In genomic region chr22:21599053-21599893, GRCh38 we compare ENCODE assay signal across 19 cellular contexts. TPM values are rescaled to one million over a fixed set of nuclear protein-coding genes. Genes with fewer than 3 reads are reported as not detected.
DNase-seq lines count a peak whose midpoint lies in the region; ATAC-seq, FAIRE-seq and TF ChIP-seq lines count a peak whose summit lies in the region.
"Had no signal": no experiment of that assay in that cellular context is flagged by ENCODE, and none has a peak within 500 bp of the region (broad histone marks: within the 10 kb centered on the region; RNA-seq: fewer than 3 reads in every experiment).

No MANE protein-coding gene starts in this region.

- H3K4me1 Mint-ChIP-seq in CD4-positive, alpha-beta T cell (ENCODE audit: low read depth): peaks cover 43% of the 10 kb centered on the region
- peaks cover 11% of the 10 kb centered on the region for H3K4me1 Mint-ChIP-seq in Calu3 (ENCODE audit: low read depth, unreplicated experiment)
- H3K4me1 Mint-ChIP-seq in astrocyte (ENCODE audit: low read depth, unreplicated experiment): peaks cover 10% of the 10 kb centered on the region
- H3K4me1 Mint-ChIP-seq in naive thymus-derived CD4-positive, alpha-beta T cell: peaks cover 17 to 54% (median 50%) of the 10 kb centered on the region in 7 donors

- POLR2A ChIA-PET in CD4-positive, alpha-beta T cell (lab: Charles Lee): no interaction called here
- POLR2A ChIA-PET in naive thymus-derived CD4-positive, alpha-beta T cell (lab: Charles Lee): no interaction called here

- no peak overlapping the region for H4K91ac ChIP-seq in mesenchymal stem cell (ENCODE audit: low read length)

- no peaks in the 10 kb centered on the region for H3K79me1 ChIP-seq in mesenchymal stem cell (replicated peaks; ENCODE audit: low read length, poor library complexity, severe bottlenecking)

- H3K4me3 ChIP-seq in astrocyte (ENCODE audit: insufficient read depth, low read depth, low read length) (no peak overlapping the region), mesenchymal stem cell (ENCODE audit: insufficient read depth in 1 of 2, low read depth in 1 of 2, low read length in 2 of 2) (no peak overlapping the region), sigmoid colon (no peak overlapping the region)
- H3K4me3 ChIP-seq in naive thymus-derived CD4-positive, alpha-beta T cell (ENCODE audit: low read length): no peak overlapping the region
- H3K4me3 ChIP-seq: gastrocnemius medialis, SJSA1, skin epidermis, tibial artery had no signal

- ATAC-seq in CD4-positive, alpha-beta T cell (ENCODE audit: poor library complexity): no peak
- ATAC-seq in naive thymus-derived CD4-positive, alpha-beta T cell: no peak
- no peak for ATAC-seq in GM19035 (IDR thresholded peaks at IDR 0.05; ENCODE audit: unreplicated experiment)
- ATAC-seq: gastrocnemius medialis had no signal

- H3K79me2 ChIP-seq in astrocyte (ENCODE audit: insufficient read depth, low read length): peaks cover 99% of the 10 kb centered on the region

- peak overlapping the region; percentile 34 for H3K27ac Mint-ChIP-seq in CD4-positive, alpha-beta T cell
- H3K27ac Mint-ChIP-seq in Calu3 (ENCODE audit: unreplicated experiment) (peak overlapping the region; percentile 3), astrocyte (ENCODE audit: unreplicated experiment) (peak overlapping the region; percentile 28)
- H3K27ac Mint-ChIP-seq in naive thymus-derived CD4-positive, alpha-beta T cell: peak overlapping the region in 6 of 9 donors; percentile 35 to 87 (median 64)

- FAIRE-seq in astrocyte (lab: Jason Lieb, UNC): no peak

- H3K27me3 ChIP-seq in CD4-positive, alpha-beta T cell (ENCODE audit: control insufficient read depth, insufficient read depth, low read length): no peaks in the 10 kb centered on the region
- H3K27me3 ChIP-seq in astrocyte (ENCODE audit: insufficient read depth, low read length) (no peaks in the 10 kb centered on the region), mesenchymal stem cell (ENCODE audit: control insufficient read depth in 1 of 2, insufficient read depth in 1 of 2, low read length in 2 of 2) (no peaks in the 10 kb centered on the region), sigmoid colon (no peaks in the 10 kb centered on the region)
- H3K27me3 ChIP-seq in naive thymus-derived CD4-positive, alpha-beta T cell (ENCODE audit: control insufficient read depth in 2 of 2, insufficient read depth in 2 of 2, low read length in 2 of 2): no peaks in the 10 kb centered on the region
- H3K27me3 ChIP-seq: gastrocnemius medialis, SJSA1, tibial artery had no signal

- no peak overlapping the region for H2AFZ ChIP-seq in astrocyte (ENCODE audit: low read depth, low read length)
- H2AFZ ChIP-seq in mesenchymal stem cell (ENCODE audit: low read depth, low read length): no peak overlapping the region

- H3K4me1 ChIP-seq in astrocyte (ENCODE audit: insufficient read depth, low read length): no peaks in the 10 kb centered on the region
- no peaks in the 10 kb centered on the region for H3K4me1 ChIP-seq in naive thymus-derived CD4-positive, alpha-beta T cell (ENCODE audit: control insufficient read depth in 2 of 2, insufficient read depth in 2 of 2, low read length in 2 of 2)
- peaks cover 2% of the 10 kb centered on the region for H3K4me1 ChIP-seq in mesenchymal stem cell (ENCODE audit: control insufficient read depth, insufficient read depth, low read depth, low read length)
- H3K4me1 ChIP-seq in sigmoid colon: peaks cover 0 to 7% (median 3%) of the 10 kb centered on the region in 4 donors
- H3K4me1 ChIP-seq: SJSA1 had no signal

- TF ChIP-seq POLR2A in sigmoid colon (IDR thresholded peaks at IDR 0.05): no peak

- H2BK120ac ChIP-seq in mesenchymal stem cell (ENCODE audit: low read depth, low read length): no peak overlapping the region

- H3K4me3 Mint-ChIP-seq in CD4-positive, alpha-beta T cell: no peak overlapping the region
- no peak overlapping the region for H3K4me3 Mint-ChIP-seq in Calu3 (ENCODE audit: low read depth, unreplicated experiment)
- no peak overlapping the region for H3K4me3 Mint-ChIP-seq in astrocyte (ENCODE audit: unreplicated experiment)
- peak overlapping the region in 4 of 10 donors; percentile 1 to 49 (median 40) for H3K4me3 Mint-ChIP-seq in naive thymus-derived CD4-positive, alpha-beta T cell

- CTCF ChIA-PET in CD4-positive, alpha-beta T cell (lab: Charles Lee): no interaction called here
- CTCF ChIA-PET in Calu3 (lab: Charles Lee): interaction anchor here (0.7 kb wide), 1 partner anchor 563 kb away, joined by 3 read pairs; no protein-coding TSS in a partner anchor
- CTCF ChIA-PET in naive thymus-derived CD4-positive, alpha-beta T cell (lab: Charles Lee): no interaction called here

- no peaks in the 10 kb centered on the region for H3K9me3 ChIP-seq in CD4-positive, alpha-beta T cell (ENCODE audit: control insufficient read depth, low read length)
- no peaks in the 10 kb centered on the region for H3K9me3 ChIP-seq in astrocyte (ENCODE audit: insufficient read depth, low read depth, low read length)
- H3K9me3 ChIP-seq in naive thymus-derived CD4-positive, alpha-beta T cell (ENCODE audit: control insufficient read depth in 2 of 3, low read length in 3 of 3): no peaks in the 10 kb centered on the region
- no peaks in the 10 kb centered on the region for H3K9me3 ChIP-seq in mesenchymal stem cell (ENCODE audit: control insufficient read depth, low read length)
- no peaks in the 10 kb centered on the region for H3K9me3 ChIP-seq in sigmoid colon
- H3K9me3 ChIP-seq: gastrocnemius medialis, SJSA1, tibial artery had no signal

- no peak overlapping the region for H3K23ac ChIP-seq in mesenchymal stem cell (ENCODE audit: low read length in 2 of 2)

- intact Hi-C loops in CD4-positive, alpha-beta T cell (cut with DNase I, micrococcal nuclease): no loop called here
- intact Hi-C loops in Calu3 (cut with micrococcal nuclease; ENCODE audit: unreplicated experiment): no loop called here
- intact Hi-C loops in naive thymus-derived CD4-positive, alpha-beta T cell (cut with micrococcal nuclease): no loop called here
- intact Hi-C loops in sigmoid colon (cut with DNase I): no loop called here

- H2BK5ac ChIP-seq in mesenchymal stem cell (ENCODE audit: low read depth, low read length, poor library complexity, severe bottlenecking): no peak overlapping the region

- DNase-seq in CD4-positive, alpha-beta T cell: no peak
- DNase-seq in Calu3: no peak
- no peak for DNase-seq in astrocyte (ENCODE audit: low read depth)
- no peak for DNase-seq in naive thymus-derived CD4-positive, alpha-beta T cell
- no peak for DNase-seq in mesenchymal stem cell
- no peak for DNase-seq in stimulated activated naive CD4-positive, alpha-beta T cell treated with Interleukin-2 at 50 U/mL for 16 hours (lab: John Stamatoyannopoulos, UW)
- DNase-seq in sigmoid colon: no peak
- DNase-seq: activated CD4-positive, alpha-beta T cell treated with anti-CD3 and anti-CD28 coated beads, Interleukin-2, amount 50 U/mL, for 48 hours; DMS153; gastrocnemius medialis; NCI-H187 treated with DMSO at 0.1 percent for 48 hours; NCI-H510A treated with DMSO at 0.1 percent for 48 hours; OCI-M1; stimulated activated CD4-positive, alpha-beta T cell treated with anti-CD3 and anti-CD28 coated beads, Interleukin-4, amount 100 ng/mL, for 1 hour; tibial artery had no signal

- H3K14ac ChIP-seq in mesenchymal stem cell (ENCODE audit: low read length in 2 of 2): no peak overlapping the region

- H3K18ac ChIP-seq in mesenchymal stem cell (ENCODE audit: low read depth in 1 of 2, low read length in 2 of 2): no peak overlapping the region

- no peak overlapping the region for H4K8ac ChIP-seq in mesenchymal stem cell (ENCODE audit: low read length)

- H3K27me3 Mint-ChIP-seq in CD4-positive, alpha-beta T cell: no peaks in the 10 kb centered on the region
- H3K27me3 Mint-ChIP-seq in Calu3 (ENCODE audit: unreplicated experiment): no peaks in the 10 kb centered on the region
- no peaks in the 10 kb centered on the region for H3K27me3 Mint-ChIP-seq in astrocyte (ENCODE audit: low read depth, unreplicated experiment)
- H3K27me3 Mint-ChIP-seq in naive thymus-derived CD4-positive, alpha-beta T cell: no peaks in the 10 kb centered on the region

- no peak for TF ChIP-seq CTCF in CD4-positive, alpha-beta T cell (IDR thresholded peaks at IDR 0.05)
- TF ChIP-seq CTCF in Calu3 (IDR thresholded peaks at IDR 0.05; ENCODE audit: unreplicated experiment) (no peak), astrocyte (IDR thresholded peaks at IDR 0.05; ENCODE audit: insufficient read depth, low read depth, low read length) (no peak), sigmoid colon (IDR thresholded peaks at IDR 0.05) (no peak)

- no TSS peak for BruUV-seq in Calu3 (replicated peaks; lab: Mats Ljungman, UMichigan)

- WGBS in mesenchymal stem cell: 94% methylated on average over 5 of the region's 6 CpGs
- 86 to 87% methylated on average over 6 of the region's 6 CpGs for WGBS in sigmoid colon, 2 donors

- peaks cover 10% of the 10 kb centered on the region for H3K36me3 ChIP-seq in astrocyte (ENCODE audit: insufficient read depth, low read length)
- peaks cover 0 to 31% (median 0%) of the 10 kb centered on the region in 3 experiments for H3K36me3 ChIP-seq in naive thymus-derived CD4-positive, alpha-beta T cell (ENCODE audit: control insufficient read depth in 2 of 3, insufficient read depth in 3 of 3, low read length in 3 of 3)
- peaks cover 31 to 33% of the 10 kb centered on the region in 2 experiments for H3K36me3 ChIP-seq in mesenchymal stem cell (ENCODE audit: control insufficient read depth in 1 of 2, insufficient read depth in 2 of 2, low read depth in 1 of 2, low read length in 2 of 2)
- peaks cover 0 to 32% (median 3%) of the 10 kb centered on the region in 4 donors for H3K36me3 ChIP-seq in sigmoid colon

- H3K9me3 Mint-ChIP-seq in CD4-positive, alpha-beta T cell: no peaks in the 10 kb centered on the region
- H3K9me3 Mint-ChIP-seq in Calu3 (ENCODE audit: low read depth, unreplicated experiment): no peaks in the 10 kb centered on the region
- H3K9me3 Mint-ChIP-seq in astrocyte (ENCODE audit: unreplicated experiment): no peaks in the 10 kb centered on the region
- peaks cover 0 to 2% (median 0%) of the 10 kb centered on the region in 11 donors for H3K9me3 Mint-ChIP-seq in naive thymus-derived CD4-positive, alpha-beta T cell

- H3K9ac ChIP-seq in astrocyte (ENCODE audit: low read length) (no peak overlapping the region), mesenchymal stem cell (ENCODE audit: low read length) (no peak overlapping the region)

- peaks cover 48% of the 10 kb centered on the region for H3K36me3 Mint-ChIP-seq in CD4-positive, alpha-beta T cell (ENCODE audit: low read depth)
- H3K36me3 Mint-ChIP-seq in Calu3 (ENCODE audit: insufficient read depth, unreplicated experiment): peaks cover 50% of the 10 kb centered on the region
- H3K36me3 Mint-ChIP-seq in astrocyte (ENCODE audit: low read depth, unreplicated experiment): peaks cover 12% of the 10 kb centered on the region
- H3K36me3 Mint-ChIP-seq in naive thymus-derived CD4-positive, alpha-beta T cell: peaks cover 7 to 40% (median 16%) of the 10 kb centered on the region in 5 donors

- no peak overlapping the region for H2AK5ac ChIP-seq in mesenchymal stem cell (ENCODE audit: low read length, severe bottlenecking)

- no peak overlapping the region for H3K4ac ChIP-seq in mesenchymal stem cell (ENCODE audit: low read depth in 1 of 2, low read length in 2 of 2)

- H2BK12ac ChIP-seq in mesenchymal stem cell (ENCODE audit: low read length in 2 of 2): no peak overlapping the region

- peaks cover 90% of the 10 kb centered on the region for H4K20me1 ChIP-seq in astrocyte (ENCODE audit: insufficient read depth, low read length)

- no peak overlapping the region for H3K27ac ChIP-seq in CD4-positive, alpha-beta T cell (ENCODE audit: low read depth, low read length)
- H3K27ac ChIP-seq in astrocyte (ENCODE audit: low read depth, low read length) (no peak overlapping the region), mesenchymal stem cell (ENCODE audit: low read length, poor library complexity, severe bottlenecking) (no peak overlapping the region), sigmoid colon (no peak overlapping the region)
- H3K27ac ChIP-seq in naive thymus-derived CD4-positive, alpha-beta T cell (ENCODE audit: low read depth, low read length): no peak overlapping the region
- H3K27ac ChIP-seq: gastrocnemius medialis, SJSA1, skin epidermis, tibial artery had no signal

- no peak for TF ChIP-seq EP300 in sigmoid colon (IDR thresholded peaks at IDR 0.05)

- H3K4me2 ChIP-seq in astrocyte (ENCODE audit: low read length) (no peak overlapping the region), mesenchymal stem cell (ENCODE audit: low read length, poor library complexity, severe bottlenecking) (no peak overlapping the region)

- H2BK15ac ChIP-seq in mesenchymal stem cell (ENCODE audit: low read depth, poor library complexity, severe bottlenecking): no peak overlapping the region

RNA-seq across cellular contexts. Expression of gene YDJC, which starts 30.5 kb away (rescaled TPM):
- total RNA-seq in CD4-positive, alpha-beta T cell: 10 to 100 TPM; 23.9 to 25.2 TPM
- total RNA-seq in Calu3 (2022) (57.9 and 64.2 TPM in 2 replicates), astrocyte (34.0 and 34.3 TPM in 2 replicates), sigmoid colon (10 to 100 TPM in 3 of 4 donors, 1 to 10 TPM in 1; 8.3 to 16.3 (median 15.3) TPM)
- total RNA-seq in naive thymus-derived CD4-positive, alpha-beta T cell: 10 to 100 TPM; 29.0 to 56.0 (median 38.0) TPM
- 10 to 100 TPM; 51.4 to 75.8 TPM for polyA plus RNA-seq in naive thymus-derived CD4-positive, alpha-beta T cell
- 13.7 TPM for polyA plus RNA-seq in mesenchymal stem cell (2013, experiment 1 of 2)
- 13.9 TPM for polyA plus RNA-seq in mesenchymal stem cell (2013, experiment 2 of 2)
- polyA plus RNA-seq in sigmoid colon: 10 to 100 TPM; 17.4 to 36.5 (median 18.3) TPM

RNA-seq across cellular contexts. Expression of gene UBE2L3, which starts 31.8 kb away (rescaled TPM):
- total RNA-seq in CD4-positive, alpha-beta T cell: 10 to 100 TPM; 18.7 TPM
- 65.8 and 66.6 TPM in 2 replicates for total RNA-seq in Calu3 (2022)
- total RNA-seq in astrocyte: 59.1 and 62.8 TPM in 2 replicates
- total RNA-seq in naive thymus-derived CD4-positive, alpha-beta T cell: 10 to 100 TPM; 22.5 to 55.0 (median 34.2) TPM
- polyA plus RNA-seq in naive thymus-derived CD4-positive, alpha-beta T cell: 100 to 1,000 TPM in 1 of 2 donors, 10 to 100 TPM in 1; 89.8 to 101 TPM
- polyA plus RNA-seq in mesenchymal stem cell (2013, experiment 1 of 2): 121 TPM
- 121 TPM for polyA plus RNA-seq in mesenchymal stem cell (2013, experiment 2 of 2)
- total RNA-seq in sigmoid colon: 10 to 100 TPM; 36.1 to 50.7 (median 43.3) TPM
- 10 to 100 TPM; 63.7 to 87.2 (median 71.0) TPM for polyA plus RNA-seq in sigmoid colon

RNA-seq across cellular contexts. Expression of gene CCDC116, which starts 33.3 kb away (rescaled TPM):
- under 1 TPM; 0.14 to 0.20 TPM for total RNA-seq in CD4-positive, alpha-beta T cell
- total RNA-seq in Calu3 (2022): 0.17 TPM in 1 of 2 replicates, not detected in the other
- 0.11 and 0.22 TPM in 2 replicates for total RNA-seq in astrocyte
- total RNA-seq in naive thymus-derived CD4-positive, alpha-beta T cell: under 1 TPM in 4 of 5 experiments, not detected in 1; 0.21 to 0.43 (median 0.27) TPM
- not detected for polyA plus RNA-seq in naive thymus-derived CD4-positive, alpha-beta T cell
- polyA plus RNA-seq in mesenchymal stem cell (2013, experiment 1 of 2): 0.18 TPM
- polyA plus RNA-seq in mesenchymal stem cell (2013, experiment 2 of 2): 0.11 TPM
- 1 to 10 TPM in 1 of 4 donors, under 1 TPM in 3; 0.33 to 2.5 (median 0.38) TPM for total RNA-seq in sigmoid colon
- polyA plus RNA-seq in sigmoid colon: under 1 TPM in 1 of 3 donors, not detected in 2; 0.58 TPM
- total RNA-seq: mononuclear cell had no signal

RNA-seq across cellular contexts. Expression of gene SDF2L1, which starts 42.8 kb away (rescaled TPM):
- total RNA-seq in CD4-positive, alpha-beta T cell: 10 to 100 TPM; 20.0 to 21.2 TPM
- total RNA-seq in Calu3 (2022): 87.0 and 88.2 TPM in 2 replicates
- 46.8 and 49.5 TPM in 2 replicates for total RNA-seq in astrocyte
- total RNA-seq in naive thymus-derived CD4-positive, alpha-beta T cell: 10 to 100 TPM; 22.1 to 99.8 (median 31.7) TPM
- 10 to 100 TPM; 70.2 to 72.4 TPM for polyA plus RNA-seq in naive thymus-derived CD4-positive, alpha-beta T cell
- 27.4 TPM for polyA plus RNA-seq in mesenchymal stem cell (2013, experiment 1 of 2)
- polyA plus RNA-seq in mesenchymal stem cell (2013, experiment 2 of 2): 27.8 TPM
- 10 to 100 TPM in 3 of 4 donors, 1 to 10 TPM in 1; 6.1 to 38.8 (median 24.4) TPM for total RNA-seq in sigmoid colon
- polyA plus RNA-seq in sigmoid colon: 100 to 1,000 TPM in 1 of 3 donors, 10 to 100 TPM in 2; 15.6 to 127 (median 25.0) TPM

RNA-seq across cellular contexts. Expression of gene RIMBP3C, which starts 48.0 kb away (rescaled TPM):
- total RNA-seq in CD4-positive, alpha-beta T cell: under 1 TPM in 1 of 2 experiments, not detected in 1; 0.14 TPM
- total RNA-seq in Calu3 (2022) (0.17 TPM in 1 of 2 replicates, not detected in the other), astrocyte (0.23 and 0.43 TPM in 2 replicates), sigmoid colon (under 1 TPM in 1 of 4 donors, not detected in 3; 0.14 TPM)
- 1 to 10 TPM in 2 of 5 experiments, under 1 TPM in 3; 0.27 to 4.4 (median 0.77) TPM for total RNA-seq in naive thymus-derived CD4-positive, alpha-beta T cell
- polyA plus RNA-seq in naive thymus-derived CD4-positive, alpha-beta T cell: 1 to 10 TPM in 1 of 2 donors, under 1 TPM in 1; 0.22 to 1.4 TPM
- polyA plus RNA-seq in mesenchymal stem cell (2013, experiment 1 of 2): 0.11 TPM
- polyA plus RNA-seq in mesenchymal stem cell (2013, experiment 2 of 2): 0.11 TPM
- under 1 TPM in 1 of 3 donors, not detected in 2; 0.10 TPM for polyA plus RNA-seq in sigmoid colon

Comparison
In these comparisons a context has a peak if more than half of its experiments do, and no peak if none do; other contexts are left out.
1. H3K27ac Mint-ChIP-seq: peak in every context shown above with its lines; median percentile 64 in naive thymus-derived CD4-positive, alpha-beta T cell; 34 in CD4-positive, alpha-beta T cell; 28 in astrocyte; 3 in Calu3.